Comparison of ENCODE assay signal across 25 cellular contexts in the genomic region with DNA sequence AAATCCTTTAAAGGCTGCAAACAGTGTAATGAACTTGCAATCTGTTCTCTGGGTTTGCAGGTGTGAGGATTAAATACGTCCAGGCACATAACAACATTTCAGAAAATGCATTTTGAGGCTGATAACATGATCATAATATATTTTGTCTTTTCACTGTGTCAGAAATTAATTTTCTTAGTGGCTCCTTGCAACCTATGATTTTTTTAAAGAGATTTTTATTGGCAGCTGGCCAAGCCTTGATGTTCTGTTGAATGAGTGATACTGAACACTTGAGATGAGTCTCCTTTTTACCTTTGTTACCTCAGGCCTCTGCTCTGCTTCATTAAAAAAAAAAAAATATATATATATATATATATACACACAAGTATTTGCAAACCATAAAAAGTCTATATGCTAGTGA.
"Had no signal": no experiment of that assay in that cellular context is flagged by ENCODE, and none has a peak within 500 bp of the region (broad histone marks: within the 10 kb centered on the region; RNA-seq: fewer than 3 reads in every experiment).

No MANE protein-coding gene starts in this region.

- H3K4me3 ChIP-seq: colonic mucosa, dorsolateral prefrontal cortex, esophagus muscularis mucosa, hepatocyte, left lung, lung, neural progenitor cell, right lobe of liver, skin epidermis, thyroid gland had no signal

- H2AFZ ChIP-seq: hepatocyte, neural progenitor cell had no signal

- H3K27me3 ChIP-seq: colonic mucosa, esophagus muscularis mucosa, hepatocyte, left lung, neural progenitor cell, right lobe of liver, thyroid gland had no signal

- H3K4me1 ChIP-seq: colonic mucosa, esophagus muscularis mucosa, left lung, right lobe of liver, thyroid gland had no signal

- H3K4me2 ChIP-seq: hepatocyte, neural progenitor cell had no signal

- H3K9ac ChIP-seq: neural progenitor cell had no signal

- DNase-seq: activated B cell treated with CpG ODN at 0.5 μM for 24 hours; activated CD4-positive, alpha-beta T cell treated with anti-CD3 and anti-CD28 coated beads for 36 hours; activated CD4-positive, alpha-beta T cell treated with anti-CD3 and anti-CD28 coated beads, Interleukin-2, amount 50 U/mL, for 4 hours; activated CD8-positive, alpha-beta memory T cell treated with anti-CD3 and anti-CD28 coated beads for 24 hours; activated CD8-positive, alpha-beta memory T cell treated with anti-CD3 and anti-CD28 coated beads, Interleukin-2, amount 50 U/mL, for 4 hours; activated naive CD4-positive, alpha-beta T cell treated with anti-CD3 and anti-CD28 coated beads, Interleukin-2, amount 10 ng/mL, durations not matched to agents 7 days and 5 days; activated T-cell treated with anti-CD3 and anti-CD28 coated beads, Interleukin-2, amount 50 U/mL, for 24 hours; amygdala; colonic mucosa; dorsolateral prefrontal cortex; effector memory CD8-positive, alpha-beta T cell; glutamatergic neuron; immature natural killer cell; left lung; naive thymus-derived CD8-positive, alpha-beta T cell; posterior cingulate gyrus; right lobe of liver; stimulated activated CD4-positive, alpha-beta T cell treated with anti-CD3 and anti-CD28 coated beads, Interleukin-1b, Interleukin-23, amount 100 ng/mL, for 48 hours; substantia nigra; thyroid gland had no signal

- H3K9me3 ChIP-seq: colonic mucosa, esophagus muscularis mucosa, left lung, right lobe of liver, thyroid gland had no signal

- H3K36me3 ChIP-seq: colonic mucosa, esophagus muscularis mucosa, left lung, neural progenitor cell, right lobe of liver, thyroid gland had no signal

- H3K27ac ChIP-seq: colonic mucosa, dorsolateral prefrontal cortex, esophagus muscularis mucosa, hepatocyte, left lung, neural progenitor cell, right lobe of liver, skin epidermis, thyroid gland had no signal
